ENCODE assay signal across 10 cellular contexts in genomic region chr3:177835008-177835407, GRCh38.
DNase-seq lines count a peak whose midpoint lies in the region; ATAC-seq and TF ChIP-seq lines count a peak whose summit lies in the region.
"Had no signal": no experiment of that assay in that cellular context is flagged by ENCODE, and none has a peak within 500 bp of the region (broad histone marks: within the 10 kb centered on the region; RNA-seq: fewer than 3 reads in every experiment).

No MANE protein-coding gene starts in this region.

- H3K27ac Mint-ChIP-seq in naive thymus-derived CD4-positive, alpha-beta T cell: peak overlapping the region in 1 of 9 donors; percentile 12
- H3K27ac Mint-ChIP-seq in effector memory CD8-positive, alpha-beta T cell: no peak overlapping the region
- no peak overlapping the region for H3K27ac Mint-ChIP-seq in activated T-cell treated with anti-CD3 and anti-CD28 coated beads, Interleukin-2, amount 50 U/mL, for 24 hours
- H3K27ac Mint-ChIP-seq in CD8-positive, alpha-beta T cell: no peak overlapping the region

- no peak for TF ChIP-seq CTCF in astrocyte of the spinal cord (IDR thresholded peaks at IDR 0.05; ENCODE audit: low read depth, low read length)
- no peak for TF ChIP-seq CTCF in CD8-positive, alpha-beta T cell (IDR thresholded peaks at IDR 0.05)

- no peak overlapping the region for H3K27ac ChIP-seq in naive thymus-derived CD4-positive, alpha-beta T cell (ENCODE audit: low read depth, low read length)
- no peak overlapping the region for H3K27ac ChIP-seq in CD8-positive, alpha-beta T cell (ENCODE audit: low read depth, low read length)
- H3K27ac ChIP-seq: skin epidermis had no signal

- peaks cover 0 to 13% (median 8%) of the 10 kb centered on the region in 7 donors for H3K4me1 Mint-ChIP-seq in naive thymus-derived CD4-positive, alpha-beta T cell
- H3K4me1 Mint-ChIP-seq in effector memory CD8-positive, alpha-beta T cell (ENCODE audit: low read depth in 2 of 2): peaks cover 0 to 5% of the 10 kb centered on the region in 2 donors
- H3K4me1 Mint-ChIP-seq in activated T-cell treated with anti-CD3 and anti-CD28 coated beads, Interleukin-2, amount 50 U/mL, for 24 hours (ENCODE audit: low read depth): peaks cover 18% of the 10 kb centered on the region
- H3K4me1 Mint-ChIP-seq in CD8-positive, alpha-beta T cell (ENCODE audit: low read depth): peaks cover 5% of the 10 kb centered on the region

- peak; percentile 47 for ATAC-seq in naive thymus-derived CD4-positive, alpha-beta T cell
- no peak for ATAC-seq in effector memory CD8-positive, alpha-beta T cell (replicated peaks)
- ATAC-seq in CD8-positive, alpha-beta T cell: no peak
- no peak for ATAC-seq in GM21723 (IDR thresholded peaks at IDR 0.05; ENCODE audit: unreplicated experiment)

- POLR2A ChIA-PET in naive thymus-derived CD4-positive, alpha-beta T cell (lab: Charles Lee): interaction anchor here (0.7 kb wide), 1 partner anchor 36 kb away, joined by 3 read pairs; no protein-coding TSS in a partner anchor
- POLR2A ChIA-PET in CD8-positive, alpha-beta T cell (lab: Charles Lee): interaction anchor here (0.6 to 1.5 kb wide), 2 partner anchors 24 to 229 kb away, joined by 3 to 5 read pairs; no protein-coding TSS in a partner anchor

- H3K9me3 Mint-ChIP-seq in naive thymus-derived CD4-positive, alpha-beta T cell: peaks cover 0 to 5% (median 0%) of the 10 kb centered on the region in 11 donors
- no peaks in the 10 kb centered on the region for H3K9me3 Mint-ChIP-seq in effector memory CD8-positive, alpha-beta T cell
- H3K9me3 Mint-ChIP-seq in activated T-cell treated with anti-CD3 and anti-CD28 coated beads, Interleukin-2, amount 50 U/mL, for 24 hours: no peaks in the 10 kb centered on the region
- H3K9me3 Mint-ChIP-seq in CD8-positive, alpha-beta T cell: no peaks in the 10 kb centered on the region

- no peaks in the 10 kb centered on the region for H3K27me3 ChIP-seq in naive thymus-derived CD4-positive, alpha-beta T cell (ENCODE audit: control insufficient read depth in 2 of 2, insufficient read depth in 2 of 2, low read length in 2 of 2)
- no peaks in the 10 kb centered on the region for H3K27me3 ChIP-seq in CD8-positive, alpha-beta T cell (ENCODE audit: insufficient read depth, low read length)

- no peak overlapping the region for H3K4me3 Mint-ChIP-seq in naive thymus-derived CD4-positive, alpha-beta T cell
- no peak overlapping the region for H3K4me3 Mint-ChIP-seq in effector memory CD8-positive, alpha-beta T cell
- no peak overlapping the region for H3K4me3 Mint-ChIP-seq in activated T-cell treated with anti-CD3 and anti-CD28 coated beads, Interleukin-2, amount 50 U/mL, for 24 hours
- no peak overlapping the region for H3K4me3 Mint-ChIP-seq in CD8-positive, alpha-beta T cell

- intact Hi-C loops in naive thymus-derived CD4-positive, alpha-beta T cell (cut with micrococcal nuclease): no loop called here
- intact Hi-C loops in CD8-positive, alpha-beta T cell (cut with DNase I, micrococcal nuclease): no loop called here

- no peaks in the 10 kb centered on the region for H3K4me1 ChIP-seq in naive thymus-derived CD4-positive, alpha-beta T cell (ENCODE audit: control insufficient read depth in 2 of 2, insufficient read depth in 2 of 2, low read length in 2 of 2)
- H3K4me1 ChIP-seq in CD8-positive, alpha-beta T cell (ENCODE audit: insufficient read depth, low read length): no peaks in the 10 kb centered on the region

- H3K27me3 Mint-ChIP-seq in naive thymus-derived CD4-positive, alpha-beta T cell: no peaks in the 10 kb centered on the region
- peaks cover 0 to 7% of the 10 kb centered on the region in 2 donors for H3K27me3 Mint-ChIP-seq in effector memory CD8-positive, alpha-beta T cell
- no peaks in the 10 kb centered on the region for H3K27me3 Mint-ChIP-seq in activated T-cell treated with anti-CD3 and anti-CD28 coated beads, Interleukin-2, amount 50 U/mL, for 24 hours
- no peaks in the 10 kb centered on the region for H3K27me3 Mint-ChIP-seq in CD8-positive, alpha-beta T cell (ENCODE audit: low read depth)

- CTCF ChIA-PET in naive thymus-derived CD4-positive, alpha-beta T cell (lab: Charles Lee): no interaction called here
- CTCF ChIA-PET in CD8-positive, alpha-beta T cell (lab: Charles Lee): no interaction called here

- in situ Hi-C loops in astrocyte of the spinal cord (cut with HindIII; ENCODE audit: low sequenced_read_pairs): no loop called here

- DNase-seq in GDM1 (lab: John Stamatoyannopoulos, UW) (peak; percentile 87), NCI-H2107 treated with DMSO at 0.1 percent for 48 hours (lab: John Stamatoyannopoulos, UW; ENCODE audit: unreplicated experiment) (peak; percentile 99), astrocyte of the spinal cord (ENCODE audit: low read depth, low spot score) (peak; percentile 98)
- DNase-seq in naive thymus-derived CD4-positive, alpha-beta T cell: no peak
- DNase-seq in effector memory CD8-positive, alpha-beta T cell: no peak
- no peak for DNase-seq in activated T-cell treated with anti-CD3 and anti-CD28 coated beads, Interleukin-2, amount 50 U/mL, for 24 hours
- DNase-seq in CD8-positive, alpha-beta T cell: no peak
- DNase-seq: activated CD8-positive, alpha-beta memory T cell treated with anti-CD3 and anti-CD28 coated beads for 24 hours had no signal

- H3K36me3 Mint-ChIP-seq in naive thymus-derived CD4-positive, alpha-beta T cell: no peaks in the 10 kb centered on the region
- H3K36me3 Mint-ChIP-seq in effector memory CD8-positive, alpha-beta T cell (ENCODE audit: insufficient read depth): no peaks in the 10 kb centered on the region
- H3K36me3 Mint-ChIP-seq in activated T-cell treated with anti-CD3 and anti-CD28 coated beads, Interleukin-2, amount 50 U/mL, for 24 hours (ENCODE audit: low read depth): no peaks in the 10 kb centered on the region
- H3K36me3 Mint-ChIP-seq in CD8-positive, alpha-beta T cell: no peaks in the 10 kb centered on the region

- no peaks in the 10 kb centered on the region for H3K9me3 ChIP-seq in naive thymus-derived CD4-positive, alpha-beta T cell (ENCODE audit: control insufficient read depth in 2 of 3, low read length in 3 of 3)
- H3K9me3 ChIP-seq in CD8-positive, alpha-beta T cell (ENCODE audit: low read length): no peaks in the 10 kb centered on the region

- no peak overlapping the region for H3K4me3 ChIP-seq in astrocyte of the spinal cord (ENCODE audit: low read depth, low read length)
- H3K4me3 ChIP-seq in naive thymus-derived CD4-positive, alpha-beta T cell (ENCODE audit: low read length): no peak overlapping the region
- no peak overlapping the region for H3K4me3 ChIP-seq in CD8-positive, alpha-beta T cell (ENCODE audit: low read depth, low read length)
- H3K4me3 ChIP-seq: skin epidermis had no signal

- no peaks in the 10 kb centered on the region for H3K36me3 ChIP-seq in naive thymus-derived CD4-positive, alpha-beta T cell (ENCODE audit: control insufficient read depth in 2 of 3, insufficient read depth in 3 of 3, low read length in 3 of 3)
- H3K36me3 ChIP-seq in CD8-positive, alpha-beta T cell (ENCODE audit: insufficient read depth, low read length): no peaks in the 10 kb centered on the region

Comparison
In these comparisons a context has a peak if more than half of its experiments do, and no peak if none do; other contexts are left out.
1. DNase-seq: peak in GDM1 (single experiment), NCI-H2107 treated with DMSO at 0.1 percent for 48 hours (single experiment) and astrocyte of the spinal cord (single experiment); none in naive thymus-derived CD4-positive, alpha-beta T cell (0 of 9), effector memory CD8-positive, alpha-beta T cell (0 of 3), activated T-cell treated with anti-CD3 and anti-CD28 coated beads, Interleukin-2, amount 50 U/mL, for 24 hours (single experiment) and CD8-positive, alpha-beta T cell (0 of 7).